In genomic region chr2:42296226-42296625, GRCh38 we compare ENCODE assay signal across 10 cellular contexts.
DNase-seq lines count a peak whose midpoint lies in the region; ATAC-seq and TF ChIP-seq lines count a peak whose summit lies in the region.
"Had no signal": no experiment of that assay in that cellular context is flagged by ENCODE, and none has a peak within 500 bp of the region (broad histone marks: within the 10 kb centered on the region; RNA-seq: fewer than 3 reads in every experiment).

No MANE protein-coding gene starts in this region.

- H3K23ac ChIP-seq in mesenchymal stem cell (ENCODE audit: low read length in 2 of 2) = no peak overlapping the region

- no peaks in the 10 kb centered on the region for H3K9me3 ChIP-seq in BLaER1
- no peaks in the 10 kb centered on the region for H3K9me3 ChIP-seq in Peyer's patch
- H3K9me3 ChIP-seq in mesenchymal stem cell (ENCODE audit: control insufficient read depth, low read length) = no peaks in the 10 kb centered on the region
- H3K9me3 ChIP-seq in uterus = no peaks in the 10 kb centered on the region

- H3K36me3 ChIP-seq in BLaER1 (peaks cover 33% of the 10 kb centered on the region), Peyer's patch (peaks cover 0 to 53% (median 0%) of the 10 kb centered on the region in 3 donors), mesenchymal stem cell (ENCODE audit: control insufficient read depth in 1 of 2, insufficient read depth in 2 of 2, low read depth in 1 of 2, low read length in 2 of 2) (peaks cover 3 to 74% of the 10 kb centered on the region in 2 experiments), uterus (no peaks in the 10 kb centered on the region)

- no peak overlapping the region for H2AK5ac ChIP-seq in mesenchymal stem cell (ENCODE audit: low read length, severe bottlenecking)

- intact Hi-C loops in uterus (cut with DNase I; ENCODE audit: low total_unique reads) = no loop called here

- H3K14ac ChIP-seq in mesenchymal stem cell (ENCODE audit: low read length in 2 of 2) = no peak overlapping the region

- H3K4me2 ChIP-seq in BLaER1 = peak overlapping the region; percentile 3; the same call in 1 of the 2 replicates
- H3K4me2 ChIP-seq in mesenchymal stem cell (ENCODE audit: low read length, poor library complexity, severe bottlenecking) = no peak overlapping the region

- H2BK5ac ChIP-seq in mesenchymal stem cell (ENCODE audit: low read depth, low read length, poor library complexity, severe bottlenecking) = no peak overlapping the region

- no peak overlapping the region for H2BK12ac ChIP-seq in mesenchymal stem cell (ENCODE audit: low read length in 2 of 2)

- ATAC-seq in GM18520 (IDR thresholded peaks at IDR 0.05; ENCODE audit: unreplicated experiment) = peak; percentile 79
- peak; percentile 77 for ATAC-seq in HG02642 (IDR thresholded peaks at IDR 0.05; ENCODE audit: poor library complexity, unreplicated experiment)

- H3K27me3 ChIP-seq in BLaER1 (no peaks in the 10 kb centered on the region), Peyer's patch (no peaks in the 10 kb centered on the region), mesenchymal stem cell (ENCODE audit: control insufficient read depth in 1 of 2, insufficient read depth in 1 of 2, low read length in 2 of 2) (no peaks in the 10 kb centered on the region), uterus (no peaks in the 10 kb centered on the region)

- no peaks in the 10 kb centered on the region for H4K20me1 ChIP-seq in BLaER1

- H2AFZ ChIP-seq in mesenchymal stem cell (ENCODE audit: low read depth, low read length) = no peak overlapping the region

- H3K4me3 ChIP-seq in BLaER1 (no peak overlapping the region), Peyer's patch (no peak overlapping the region), mesenchymal stem cell (ENCODE audit: insufficient read depth in 1 of 2, low read depth in 1 of 2, low read length in 2 of 2) (no peak overlapping the region), uterus (no peak overlapping the region)

- no peak overlapping the region for H4K91ac ChIP-seq in mesenchymal stem cell (ENCODE audit: low read length)

- TF ChIP-seq CTCF in Peyer's patch (IDR thresholded peaks at IDR 0.05) = no peak
- TF ChIP-seq CTCF in uterus (IDR thresholded peaks at IDR 0.05) = no peak

- 75% methylated on average over 2 of the region's 2 CpGs for WGBS in mesenchymal stem cell

- H3K9ac ChIP-seq in BLaER1 (no peak overlapping the region), mesenchymal stem cell (ENCODE audit: low read length) (no peak overlapping the region)

- no peak for TF ChIP-seq POLR2A in Peyer's patch (IDR thresholded peaks at IDR 0.05)
- TF ChIP-seq POLR2A in uterus (IDR thresholded peaks at IDR 0.05) = no peak

- peaks cover 3% of the 10 kb centered on the region for H3K79me1 ChIP-seq in mesenchymal stem cell (replicated peaks; ENCODE audit: low read length, poor library complexity, severe bottlenecking)

- no peak overlapping the region for H3K27ac ChIP-seq in BLaER1
- H3K27ac ChIP-seq in Peyer's patch = peak overlapping the region in 3 of 4 donors; percentile 1 to 48 (median 34)
- H3K27ac ChIP-seq in mesenchymal stem cell (ENCODE audit: low read length, poor library complexity, severe bottlenecking) = no peak overlapping the region
- H3K27ac ChIP-seq in uterus = no peak overlapping the region

- no peak overlapping the region for H3K4ac ChIP-seq in mesenchymal stem cell (ENCODE audit: low read depth in 1 of 2, low read length in 2 of 2)

- H2BK15ac ChIP-seq in mesenchymal stem cell (ENCODE audit: low read depth, poor library complexity, severe bottlenecking) = no peak overlapping the region

- H4K8ac ChIP-seq in mesenchymal stem cell (ENCODE audit: low read length) = no peak overlapping the region

- H3K4me1 ChIP-seq in BLaER1 = peaks cover 25% of the 10 kb centered on the region
- H3K4me1 ChIP-seq in Peyer's patch = peaks cover 0 to 24% (median 0%) of the 10 kb centered on the region in 4 donors
- no peaks in the 10 kb centered on the region for H3K4me1 ChIP-seq in mesenchymal stem cell (ENCODE audit: control insufficient read depth, insufficient read depth, low read depth, low read length)
- H3K4me1 ChIP-seq in uterus = no peaks in the 10 kb centered on the region

- no peak overlapping the region for H2BK120ac ChIP-seq in mesenchymal stem cell (ENCODE audit: low read depth, low read length)

- H3K18ac ChIP-seq in mesenchymal stem cell (ENCODE audit: low read depth in 1 of 2, low read length in 2 of 2) = no peak overlapping the region

- DNase-seq in Peyer's patch = no peak
- no peak for DNase-seq in mesenchymal stem cell
- no peak for DNase-seq in uterus
- DNase-seq in NCI-H187 (lab: John Stamatoyannopoulos, UW) = no peak
- DNase-seq in SIG-M5 treated with dmso at 0.1 percent for 504 hours (lab: John Stamatoyannopoulos, UW; ENCODE audit: unreplicated experiment) = no peak
- DNase-seq: activated gamma-delta T cell, NCI-H510A treated with DMSO at 0.1 percent for 48 hours had no signal

Comparison
In these comparisons a context has a peak if more than half of its experiments do, and no peak if none do; other contexts are left out.
1. H3K27ac ChIP-seq: peak in Peyer's patch (3 of 4); none in BLaER1 (single experiment), mesenchymal stem cell (single experiment) and uterus (0 of 2).